ENCODE assay signal across 16 cellular contexts in genomic region chrX:153017174-153017573, GRCh38. TPM values are rescaled to one million over a fixed set of nuclear protein-coding genes. Genes with fewer than 3 reads are reported as not detected.
"Had no signal": no experiment of that assay in that cellular context is flagged by ENCODE, and none has a peak within 500 bp of the region (broad histone marks: within the 10 kb centered on the region; RNA-seq: fewer than 3 reads in every experiment).

No MANE protein-coding gene starts in this region.

RNA-seq across cellular contexts. Expression of gene PNMA5, which starts 23.3 kb away (rescaled TPM):
- total RNA-seq: activated naive CD4-positive, alpha-beta T cell treated with anti-CD3 and anti-CD28 coated beads for 36 hours; activated naive CD4-positive, alpha-beta T cell treated with anti-CD3 and anti-CD28 coated beads, Interleukin-2, amount 50 U/mL, for 72 hours; activated naive CD8-positive, alpha-beta T cell treated with anti-CD3 and anti-CD28 coated beads for 36 hours; activated T-cell treated with anti-CD3 and anti-CD28 coated beads, Interleukin-2, amount 50 U/mL, for 4 hours; activated T-helper 1 cell treated with anti-CD3 and anti-CD28 coated beads, Interleukin-12 subunit alpha, Interleukin-12 subunit beta, Interleukin-2, Interleukin-4 antibody, amounts not matched to agents 30 ng/mL and 10 ng/mL and 1 ng/mL, durations not matched to agents 14 hours and 24 hours and 36 hours; activated T-helper 2 cell treated with anti-CD3 and anti-CD28 coated beads, Interferon-gamma antibody, Interleukin-2, Interleukin-4, amounts not matched to agents 10 μg/mL and 5 μg/mL and 100 μg/mL, durations not matched to agents 14 hours and 24 hours and 36 hours; adrenal gland; aorta; ascending aorta; astrocyte; body of pancreas; breast epithelium; bronchial epithelial cell; cardiac muscle cell; cardiac septum; chondrocyte had no signal
- polyA plus RNA-seq: aorta, cardiac muscle cell had no signal

RNA-seq across cellular contexts. Expression of gene PNMA3, which starts 39.1 kb away (rescaled TPM):
- total RNA-seq: ascending aorta, bronchial epithelial cell had no signal
